ENCODE assay signal across 1 cellular context in the genomic region with DNA sequence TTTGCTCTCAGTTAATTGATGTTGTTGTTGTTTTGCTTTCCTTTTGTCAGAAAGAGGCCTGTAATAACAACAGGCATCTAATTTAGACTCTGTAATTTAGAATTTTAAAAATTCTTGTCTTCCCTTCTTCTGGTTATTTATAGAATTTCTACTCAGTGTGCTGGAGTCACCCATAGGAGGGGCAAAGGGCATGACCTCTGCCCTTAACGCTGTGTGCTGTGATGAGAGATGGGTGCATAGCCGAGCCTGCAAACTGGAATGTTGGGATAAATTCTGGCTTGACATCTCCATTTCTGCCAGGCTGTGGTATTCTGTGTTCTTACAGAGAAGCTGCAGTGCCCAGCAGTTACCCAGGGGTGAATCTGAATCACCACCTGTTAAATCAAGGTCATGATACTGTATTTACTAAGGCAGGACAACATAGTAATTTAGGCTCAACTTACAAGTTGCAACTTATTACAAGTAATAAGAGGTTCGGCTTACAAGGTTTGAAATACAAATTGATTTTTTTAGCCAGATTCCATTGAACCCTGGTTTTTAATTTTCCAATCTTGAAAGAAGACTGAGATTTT.
TF ChIP-seq lines count a peak whose summit lies in the region.

No MANE protein-coding gene starts in this region.

TF ChIP-seq in HepG2, 621 proteins besides CTCF, POLR2A, EP300 and RAD21:
- TF ChIP-seq, protein P1, sequence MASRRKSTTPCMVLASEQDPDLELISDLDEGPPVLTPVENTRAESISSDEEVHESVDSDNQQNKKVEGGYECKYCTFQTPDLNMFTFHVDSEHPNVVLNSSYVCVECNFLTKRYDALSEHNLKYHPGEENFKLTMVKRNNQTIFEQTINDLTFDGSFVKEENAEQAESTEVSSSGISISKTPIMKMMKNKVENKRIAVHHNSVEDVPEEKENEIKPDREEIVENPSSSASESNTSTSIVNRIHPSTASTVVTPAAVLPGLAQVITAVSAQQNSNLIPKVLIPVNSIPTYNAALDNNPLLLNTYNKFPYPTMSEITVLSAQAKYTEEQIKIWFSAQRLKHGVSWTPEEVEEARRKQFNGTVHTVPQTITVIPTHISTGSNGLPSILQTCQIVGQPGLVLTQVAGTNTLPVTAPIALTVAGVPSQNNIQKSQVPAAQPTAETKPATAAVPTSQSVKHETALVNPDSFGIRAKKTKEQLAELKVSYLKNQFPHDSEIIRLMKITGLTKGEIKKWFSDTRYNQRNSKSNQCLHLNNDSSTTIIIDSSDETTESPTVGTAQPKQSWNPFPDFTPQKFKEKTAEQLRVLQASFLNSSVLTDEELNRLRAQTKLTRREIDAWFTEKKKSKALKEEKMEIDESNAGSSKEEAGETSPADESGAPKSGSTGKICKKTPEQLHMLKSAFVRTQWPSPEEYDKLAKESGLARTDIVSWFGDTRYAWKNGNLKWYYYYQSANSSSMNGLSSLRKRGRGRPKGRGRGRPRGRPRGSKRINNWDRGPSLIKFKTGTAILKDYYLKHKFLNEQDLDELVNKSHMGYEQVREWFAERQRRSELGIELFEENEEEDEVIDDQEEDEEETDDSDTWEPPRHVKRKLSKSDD (CRISPR knock-in tag; IDR thresholded peaks at IDR 0.05; ENCODE audit: low read depth) = no peak
- TF ChIP-seq KDM2A (CRISPR knock-in tag; IDR thresholded peaks at IDR 0.05; ENCODE audit: borderline replicate concordance, low read depth) (no peak), MLLT10 (CRISPR knock-in tag; IDR thresholded peaks at IDR 0.05) (no peak), ZNF589 (CRISPR knock-in tag; conservative IDR thresholded peaks at IDR 0.05) (no peak), EED (CRISPR knock-in tag; IDR thresholded peaks at IDR 0.05) (no peak), NR2F6 (IDR thresholded peaks at IDR 0.05) (peak; percentile 76), NR2F6 (CRISPR knock-in tag; IDR thresholded peaks at IDR 0.05) (peak; percentile 36), ZNF629 (CRISPR knock-in tag; conservative IDR thresholded peaks at IDR 0.05) (peak; percentile 43; the same call in 1 of the 2 replicates), HNRNPL (IDR thresholded peaks at IDR 0.05; ENCODE audit: low read depth, low read length) (no peak), ZMAT3 (CRISPR knock-in tag; conservative IDR thresholded peaks at IDR 0.05) (no peak), ZNF558 (CRISPR knock-in tag; IDR thresholded peaks at IDR 0.05; ENCODE audit: borderline replicate concordance) (no peak), ZNF567 (CRISPR knock-in tag; IDR thresholded peaks at IDR 0.05; ENCODE audit: borderline replicate concordance) (no peak), ARNT (IDR thresholded peaks at IDR 0.05) (no peak)
TF ChIP-seq in HepG2: peak in this region for 2.
